Comparison of ENCODE assay signal across 1 cellular context in the genomic region with DNA sequence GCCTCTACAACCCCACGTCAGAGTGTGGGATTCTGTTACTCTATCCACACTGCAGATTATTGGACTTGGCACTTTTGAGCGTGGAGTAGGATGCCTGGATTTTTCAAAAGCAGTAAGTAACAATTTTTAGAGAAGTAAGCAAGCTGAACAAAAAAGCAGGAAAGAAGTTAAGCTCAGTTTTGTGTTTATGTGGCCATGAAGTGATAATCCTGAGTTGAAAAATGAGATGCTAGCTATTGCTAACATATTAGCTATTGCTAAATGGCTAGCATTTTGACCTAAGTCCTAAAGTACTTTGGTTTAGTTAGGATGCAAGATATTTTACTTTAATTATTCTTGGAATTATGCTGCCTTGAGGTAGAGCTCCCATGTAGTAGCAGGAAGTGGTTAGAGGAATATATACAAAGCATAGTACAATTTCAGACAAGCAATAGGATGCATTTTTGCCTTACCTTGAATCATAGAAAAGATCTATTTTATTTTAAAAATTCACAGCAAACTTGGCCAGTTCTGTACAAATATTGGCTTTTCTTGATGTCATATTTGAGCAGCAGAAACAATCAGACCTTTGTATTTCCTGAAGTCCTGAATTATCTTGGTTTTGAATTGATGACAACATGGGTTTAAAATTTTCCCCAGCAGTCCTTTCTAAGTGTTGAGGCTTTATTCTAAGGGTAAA.
TF ChIP-seq lines count a peak whose summit lies in the region.

No MANE protein-coding gene starts in this region.

TF ChIP-seq in liver, 16 proteins besides CTCF, POLR2A, EP300 and RAD21:
- TF ChIP-seq GABPA (IDR thresholded peaks at IDR 0.05 in 1 of 2, conservative IDR thresholded peaks at IDR 0.05 in 1 of 2) (no peak), SP1 (IDR thresholded peaks at IDR 0.05) (peak; percentile 26), NR2F2 (IDR thresholded peaks at IDR 0.05) (no peak), RXRA (IDR thresholded peaks at IDR 0.05) (no peak), HNF4A (conservative IDR thresholded peaks at IDR 0.05) (peak; percentile 50 to 77)
- TF ChIP-seq, protein P1, sequence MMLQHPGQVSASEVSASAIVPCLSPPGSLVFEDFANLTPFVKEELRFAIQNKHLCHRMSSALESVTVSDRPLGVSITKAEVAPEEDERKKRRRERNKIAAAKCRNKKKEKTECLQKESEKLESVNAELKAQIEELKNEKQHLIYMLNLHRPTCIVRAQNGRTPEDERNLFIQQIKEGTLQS (IDR thresholded peaks at IDR 0.05): no peak
- TF ChIP-seq, protein P2, sequence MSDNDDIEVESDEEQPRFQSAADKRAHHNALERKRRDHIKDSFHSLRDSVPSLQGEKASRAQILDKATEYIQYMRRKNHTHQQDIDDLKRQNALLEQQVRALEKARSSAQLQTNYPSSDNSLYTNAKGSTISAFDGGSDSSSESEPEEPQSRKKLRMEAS (IDR thresholded peaks at IDR 0.05): no peak
